30 cellular contexts compared by ENCODE assay signal in the genomic region with DNA sequence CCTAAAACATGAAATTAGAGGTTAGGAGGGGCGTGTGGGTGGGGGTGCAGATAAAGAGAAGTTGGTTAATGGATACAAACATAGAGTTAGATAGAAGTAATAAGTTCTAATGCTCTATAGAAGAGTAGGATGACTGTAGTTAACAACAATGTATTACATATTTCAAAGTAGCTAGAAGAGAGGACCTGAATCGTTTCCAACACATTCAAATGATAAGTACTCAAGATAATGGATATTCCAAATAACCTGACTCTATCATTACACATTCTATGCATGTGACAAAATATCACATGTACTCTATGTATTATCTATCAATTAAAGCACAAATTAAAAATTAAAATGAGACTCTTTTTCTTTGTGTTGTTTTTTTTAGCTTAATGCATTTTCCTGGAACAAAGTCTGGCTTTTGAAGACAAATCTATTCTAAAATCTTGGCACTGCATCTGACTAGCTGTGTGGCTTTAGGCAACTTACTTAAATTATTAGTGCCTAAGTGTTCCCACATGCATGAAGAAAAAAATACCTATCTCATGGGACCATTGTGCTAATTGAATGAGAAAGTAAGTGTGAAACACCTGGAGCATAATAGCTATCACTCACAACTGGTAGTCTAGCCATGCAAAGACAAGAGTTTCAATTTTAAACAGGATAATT.
DNase-seq lines count a peak whose midpoint lies in the region; ATAC-seq and TF ChIP-seq lines count a peak whose summit lies in the region.
"Had no signal": no experiment of that assay in that cellular context is flagged by ENCODE, and none has a peak within 500 bp of the region (broad histone marks: within the 10 kb centered on the region; RNA-seq: fewer than 3 reads in every experiment).

No MANE protein-coding gene starts in this region.

- H3K27me3 ChIP-seq in Panc1 (ENCODE audit: control insufficient read depth, insufficient read depth, low read length) (no peaks in the 10 kb centered on the region), hepatocyte (no peaks in the 10 kb centered on the region), Caco-2 (replicated peaks; ENCODE audit: control insufficient read depth, insufficient read depth, low read length) (no peaks in the 10 kb centered on the region), GM23248 (replicated peaks; ENCODE audit: insufficient read depth) (no peaks in the 10 kb centered on the region)
- H3K27me3 ChIP-seq in naive thymus-derived CD4-positive, alpha-beta T cell (ENCODE audit: control insufficient read depth in 2 of 2, insufficient read depth in 2 of 2, low read length in 2 of 2) = no peaks in the 10 kb centered on the region
- H3K27me3 ChIP-seq: heart right ventricle, suprapubic skin had no signal

- H2AFZ ChIP-seq in hepatocyte (no peak overlapping the region), GM23248 (no peak overlapping the region)

- no peaks in the 10 kb centered on the region for H3K9me3 Mint-ChIP-seq in Caco-2 (ENCODE audit: unreplicated experiment)
- H3K9me3 Mint-ChIP-seq in natural killer cell = peaks cover 3 to 15% of the 10 kb centered on the region in 2 donors
- H3K9me3 Mint-ChIP-seq in naive thymus-derived CD4-positive, alpha-beta T cell = peaks cover 0 to 8% (median 0%) of the 10 kb centered on the region in 11 donors
- H3K9me3 Mint-ChIP-seq: activated CD8-positive, alpha-beta T cell treated with anti-CD3 and anti-CD28 coated beads for 36 hours; activated T-helper 2 cell treated with anti-CD3 and anti-CD28 coated beads, Interferon-gamma antibody, Interleukin-2, Interleukin-4, amounts not matched to agents 10 μg/mL and 5 μg/mL and 100 μg/mL, durations not matched to agents 14 hours and 24 hours and 36 hours had no signal

- no peak for ATAC-seq in Panc1
- no peak for ATAC-seq in natural killer cell
- no peak for ATAC-seq in naive thymus-derived CD4-positive, alpha-beta T cell
- ATAC-seq: activated CD4-positive, CD25-positive, alpha-beta regulatory T cell treated with anti-CD3 and anti-CD28 coated beads, Interleukin-2, amount 50 U/mL, for 24 hours; activated CD8-positive, alpha-beta T cell treated with anti-CD3 and anti-CD28 coated beads for 36 hours; esophagus mucosa; heart right ventricle; left cardiac atrium; psoas muscle; stimulated activated naive B cell treated with anti-CD40 and anti-IgM and Interleukin-4, amounts not matched to agents 10 μg/mL and 1 μg/mL and 100 μg/mL, for 72 hours had no signal

- no peak overlapping the region for H3K27ac Mint-ChIP-seq in Caco-2 (ENCODE audit: unreplicated experiment)
- H3K27ac Mint-ChIP-seq in natural killer cell = no peak overlapping the region
- H3K27ac Mint-ChIP-seq in naive thymus-derived CD4-positive, alpha-beta T cell = no peak overlapping the region
- H3K27ac Mint-ChIP-seq: activated CD8-positive, alpha-beta T cell treated with anti-CD3 and anti-CD28 coated beads for 36 hours; activated naive CD4-positive, alpha-beta T cell treated with anti-CD3 and anti-CD28 coated beads, Interleukin-2, amount 50 U/mL, for 24 hours; activated T-helper 2 cell treated with anti-CD3 and anti-CD28 coated beads, Interferon-gamma antibody, Interleukin-2, Interleukin-4, amounts not matched to agents 10 μg/mL and 5 μg/mL and 100 μg/mL, durations not matched to agents 14 hours and 24 hours and 36 hours; memory B cell; stimulated activated naive B cell treated with anti-CD40 and anti-IgM and Interleukin-4, amounts not matched to agents 10 μg/mL and 1 μg/mL and 100 μg/mL, for 72 hours had no signal

- in situ Hi-C loops in Panc1 (cut with HindIII; ENCODE audit: low pct_unique_long_range_greater_than_20kb, low sequenced_read_pairs) = no loop called here
- in situ Hi-C loops in GM23248 (cut with MboI) = no loop called here

- peaks cover 42% of the 10 kb centered on the region for H3F3A ChIP-seq in GM23248 (ENCODE audit: insufficient read depth)

- no peak overlapping the region for H3K4me3 Mint-ChIP-seq in Caco-2 (ENCODE audit: unreplicated experiment)
- no peak overlapping the region for H3K4me3 Mint-ChIP-seq in natural killer cell
- no peak overlapping the region for H3K4me3 Mint-ChIP-seq in naive thymus-derived CD4-positive, alpha-beta T cell
- H3K4me3 Mint-ChIP-seq: activated CD8-positive, alpha-beta T cell treated with anti-CD3 and anti-CD28 coated beads for 36 hours; activated naive CD4-positive, alpha-beta T cell treated with anti-CD3 and anti-CD28 coated beads, Interleukin-2, amount 50 U/mL, for 24 hours; memory B cell; stimulated activated naive B cell treated with anti-CD40 and anti-IgM and Interleukin-4, amounts not matched to agents 10 μg/mL and 1 μg/mL and 100 μg/mL, for 72 hours had no signal

- peak overlapping the region; percentile 73 for H3K27ac ChIP-seq in Panc1 (ENCODE audit: low read length)
- H3K27ac ChIP-seq in hepatocyte = peak overlapping the region; percentile 18
- H3K27ac ChIP-seq in naive thymus-derived CD4-positive, alpha-beta T cell (ENCODE audit: low read depth, low read length) = no peak overlapping the region
- H3K27ac ChIP-seq in GM23248 = no peak overlapping the region
- H3K27ac ChIP-seq: coronary artery, heart right ventricle, KMS-11, psoas muscle, suprapubic skin had no signal

- H4K20me1 ChIP-seq in hepatocyte (ENCODE audit: insufficient read depth, poor library complexity, severe bottlenecking) = no peaks in the 10 kb centered on the region
- peaks cover 47% of the 10 kb centered on the region for H4K20me1 ChIP-seq in GM23248 (ENCODE audit: insufficient read depth)

- no peaks in the 10 kb centered on the region for H3K9me3 ChIP-seq in Panc1 (ENCODE audit: control insufficient read depth, insufficient read depth, low read depth, low read length)
- H3K9me3 ChIP-seq in hepatocyte (ENCODE audit: low read depth) = no peaks in the 10 kb centered on the region
- no peaks in the 10 kb centered on the region for H3K9me3 ChIP-seq in Caco-2
- H3K9me3 ChIP-seq in naive thymus-derived CD4-positive, alpha-beta T cell (ENCODE audit: control insufficient read depth in 2 of 3, low read length in 3 of 3) = no peaks in the 10 kb centered on the region
- H3K9me3 ChIP-seq in GM23248 (ENCODE audit: low read depth) = no peaks in the 10 kb centered on the region
- H3K9me3 ChIP-seq: heart right ventricle, psoas muscle, suprapubic skin had no signal

- no peak overlapping the region for H3K9ac ChIP-seq in GM23248
- H3K9ac ChIP-seq: KMS-11 had no signal

- BruUV-seq in Panc1 (replicated peaks; lab: Mats Ljungman, UMichigan) (no TSS peak), Caco-2 (replicated peaks; lab: Mats Ljungman, UMichigan) (no TSS peak)

- WGBS in hepatocyte (ENCODE audit: low lambda C conversion rate, missing lambda C conversion rate) = 69% methylated on average over 2 of the region's 2 CpGs
- WGBS in GM23248 (ENCODE audit: low coverage in 1 of 2, low lambda C conversion rate in 2 of 2, missing lambda C conversion rate in 2 of 2), 2 experiments = 94 to 95% methylated on average over 2 of the region's 2 CpGs

- H3K27me3 Mint-ChIP-seq in Caco-2 (ENCODE audit: insufficient read depth, unreplicated experiment) = no peaks in the 10 kb centered on the region
- H3K27me3 Mint-ChIP-seq in natural killer cell (ENCODE audit: low read depth in 2 of 2) = no peaks in the 10 kb centered on the region
- H3K27me3 Mint-ChIP-seq in naive thymus-derived CD4-positive, alpha-beta T cell = no peaks in the 10 kb centered on the region
- H3K27me3 Mint-ChIP-seq: activated CD8-positive, alpha-beta T cell treated with anti-CD3 and anti-CD28 coated beads for 36 hours; activated naive CD4-positive, alpha-beta T cell treated with anti-CD3 and anti-CD28 coated beads, Interleukin-2, amount 50 U/mL, for 24 hours; memory B cell; stimulated activated naive B cell treated with anti-CD40 and anti-IgM and Interleukin-4, amounts not matched to agents 10 μg/mL and 1 μg/mL and 100 μg/mL, for 72 hours had no signal

- intact Hi-C loops in Panc1 (cut with micrococcal nuclease; ENCODE audit: unreplicated experiment) (no loop called here), Caco-2 (cut with micrococcal nuclease; ENCODE audit: unreplicated experiment) (no loop called here), natural killer cell (cut with micrococcal nuclease) (no loop called here)
- intact Hi-C loops in naive thymus-derived CD4-positive, alpha-beta T cell (cut with micrococcal nuclease) = no loop called here

- H3K36me3 Mint-ChIP-seq in Caco-2 (ENCODE audit: insufficient read depth, unreplicated experiment) (no peaks in the 10 kb centered on the region), natural killer cell (no peaks in the 10 kb centered on the region)
- H3K36me3 Mint-ChIP-seq in naive thymus-derived CD4-positive, alpha-beta T cell = no peaks in the 10 kb centered on the region
- H3K36me3 Mint-ChIP-seq: activated naive CD4-positive, alpha-beta T cell treated with anti-CD3 and anti-CD28 coated beads, Interleukin-2, amount 50 U/mL, for 24 hours; memory B cell; stimulated activated naive B cell treated with anti-CD40 and anti-IgM and Interleukin-4, amounts not matched to agents 10 μg/mL and 1 μg/mL and 100 μg/mL, for 72 hours had no signal

- CTCF ChIA-PET in Panc1 (lab: Charles Lee) = no interaction called here
- CTCF ChIA-PET in Caco-2 (lab: Charles Lee) = no interaction called here
- CTCF ChIA-PET in naive thymus-derived CD4-positive, alpha-beta T cell (lab: Charles Lee) = no interaction called here

- peaks cover 94% of the 10 kb centered on the region for H3K4me1 ChIP-seq in Panc1 (ENCODE audit: control insufficient read depth, insufficient read depth, low read length)
- H3K4me1 ChIP-seq in hepatocyte (ENCODE audit: insufficient read depth) = peaks cover 35% of the 10 kb centered on the region
- H3K4me1 ChIP-seq in Caco-2 = no peaks in the 10 kb centered on the region
- no peaks in the 10 kb centered on the region for H3K4me1 ChIP-seq in naive thymus-derived CD4-positive, alpha-beta T cell (ENCODE audit: control insufficient read depth in 2 of 2, insufficient read depth in 2 of 2, low read length in 2 of 2)
- H3K4me1 ChIP-seq in GM23248 (ENCODE audit: insufficient read depth) = peaks cover 42% of the 10 kb centered on the region

- POLR2A ChIA-PET in Panc1 (lab: Charles Lee) (interaction anchor here (0.5 kb wide), 1 partner anchor 508 kb away, joined by 15 read pairs; no protein-coding TSS in a partner anchor), Caco-2 (lab: Charles Lee) (no interaction called here)
- POLR2A ChIA-PET in naive thymus-derived CD4-positive, alpha-beta T cell (lab: Charles Lee) = no interaction called here

- H3K9me2 ChIP-seq in hepatocyte (replicated peaks; ENCODE audit: insufficient read depth) = no peaks in the 10 kb centered on the region
- H3K9me2 ChIP-seq in GM23248 (ENCODE audit: insufficient read depth) = no peaks in the 10 kb centered on the region

- H3K4me2 ChIP-seq in hepatocyte = peak overlapping the region; percentile 1
- H3K4me2 ChIP-seq in GM23248 (ENCODE audit: unreplicated experiment) = no peak overlapping the region
- H3K4me2 ChIP-seq: KMS-11 had no signal

- H3K36me3 ChIP-seq in Panc1 (ENCODE audit: control insufficient read depth, insufficient read depth, low read length) (no peaks in the 10 kb centered on the region; the same call in 1 of the 2 replicates), hepatocyte (replicated peaks; ENCODE audit: insufficient read depth, low read depth) (no peaks in the 10 kb centered on the region), Caco-2 (ENCODE audit: control insufficient read depth, insufficient read depth, low read length) (no peaks in the 10 kb centered on the region), GM23248 (ENCODE audit: low read depth) (peaks cover 21% of the 10 kb centered on the region)
- H3K36me3 ChIP-seq in naive thymus-derived CD4-positive, alpha-beta T cell (ENCODE audit: control insufficient read depth in 2 of 3, insufficient read depth in 3 of 3, low read length in 3 of 3) = no peaks in the 10 kb centered on the region
- H3K36me3 ChIP-seq: heart right ventricle, suprapubic skin had no signal

- peaks cover 31% of the 10 kb centered on the region for H3K79me2 ChIP-seq in hepatocyte
- peaks cover 100% of the 10 kb centered on the region for H3K79me2 ChIP-seq in GM23248 (ENCODE audit: insufficient read depth)

- H3K4me3 ChIP-seq in Panc1 (ENCODE audit: low read depth in 2 of 2, low read length in 2 of 2) (no peak overlapping the region), hepatocyte (no peak overlapping the region), Caco-2 (ENCODE audit: low read depth, low read length) (no peak overlapping the region), GM23248 (no peak overlapping the region)
- no peak overlapping the region for H3K4me3 ChIP-seq in naive thymus-derived CD4-positive, alpha-beta T cell (ENCODE audit: low read length)
- H3K4me3 ChIP-seq: coronary artery, heart right ventricle, psoas muscle, suprapubic skin had no signal

- no peak for TF ChIP-seq CTCF in Panc1 (IDR thresholded peaks at IDR 0.05)
- TF ChIP-seq CTCF in hepatocyte (IDR thresholded peaks at IDR 0.05; ENCODE audit: poor library complexity) = no peak
- no peak for TF ChIP-seq CTCF in Caco-2 (IDR thresholded peaks at IDR 0.05; ENCODE audit: insufficient read depth in 1 of 2, low read depth in 1 of 2, low read length in 1 of 2, severe bottlenecking in 1 of 2, unreplicated experiment in 1 of 2)
- no peak for TF ChIP-seq CTCF in natural killer cell (IDR thresholded peaks at IDR 0.05)

- peaks cover 21% of the 10 kb centered on the region for H3K4me1 Mint-ChIP-seq in Caco-2 (ENCODE audit: low read depth, unreplicated experiment)
- peaks cover 5 to 18% of the 10 kb centered on the region in 2 donors for H3K4me1 Mint-ChIP-seq in natural killer cell
- H3K4me1 Mint-ChIP-seq in naive thymus-derived CD4-positive, alpha-beta T cell = no peaks in the 10 kb centered on the region
- H3K4me1 Mint-ChIP-seq: activated naive CD4-positive, alpha-beta T cell treated with anti-CD3 and anti-CD28 coated beads, Interleukin-2, amount 50 U/mL, for 24 hours; memory B cell; stimulated activated naive B cell treated with anti-CD40 and anti-IgM and Interleukin-4, amounts not matched to agents 10 μg/mL and 1 μg/mL and 100 μg/mL, for 72 hours had no signal

- peak; percentile 32 for DNase-seq in D341Med (ENCODE audit: low spot score)
- DNase-seq in NCI-H1105 (lab: John Stamatoyannopoulos, UW) = peak; percentile 75
- DNase-seq in Panc1 (ENCODE audit: low read depth, low spot score) = no peak
- no peak for DNase-seq in hepatocyte (ENCODE audit: low spot score)
- DNase-seq in Caco-2 = no peak
- DNase-seq in natural killer cell = no peak
- DNase-seq in naive thymus-derived CD4-positive, alpha-beta T cell = no peak
- DNase-seq in GM23248 = no peak
- DNase-seq: ACHN; activated CD8-positive, alpha-beta T cell treated with anti-CD3 and anti-CD28 coated beads for 36 hours; DMS53; foreskin melanocyte; GF-D8; H7; heart right ventricle; left cardiac atrium; NCI-H1930; occipital lobe; psoas muscle; SIG-M5; stimulated activated CD4-positive, alpha-beta T cell treated with anti-CD3 and anti-CD28 coated beads, Interleukin-15, amount 100 ng/mL, for 24 hours; stimulated activated naive B cell treated with anti-CD40 and anti-IgM and Interleukin-4, amounts not matched to agents 10 μg/mL and 1 μg/mL and 100 μg/mL, for 72 hours had no signal

Comparison
In these comparisons a context has a peak if more than half of its experiments do, and no peak if none do; other contexts are left out.
1. DNase-seq: peak in D341Med (single experiment) and NCI-H1105 (single experiment); none in Panc1 (single experiment), hepatocyte (single experiment), Caco-2 (0 of 2), natural killer cell (single experiment), naive thymus-derived CD4-positive, alpha-beta T cell (0 of 9) and GM23248 (single experiment).
2. H3K27ac ChIP-seq: peak in Panc1 (single experiment) and hepatocyte (single experiment); none in naive thymus-derived CD4-positive, alpha-beta T cell (single experiment) and GM23248 (single experiment).